In genomic region chr18:48826806-48827205, GRCh38 we compare ENCODE assay signal across 15 cellular contexts.
DNase-seq lines count a peak whose midpoint lies in the region; ATAC-seq and TF ChIP-seq lines count a peak whose summit lies in the region.
"Had no signal": no experiment of that assay in that cellular context is flagged by ENCODE, and none has a peak within 500 bp of the region (broad histone marks: within the 10 kb centered on the region; RNA-seq: fewer than 3 reads in every experiment).

No MANE protein-coding gene starts in this region.

- no peak overlapping the region for H3K4me3 Mint-ChIP-seq in natural killer cell
- H3K4me3 Mint-ChIP-seq in activated CD4-positive, alpha-beta memory T cell treated with anti-CD3 and anti-CD28 coated beads, Interleukin-2, amount 10 ng/mL, durations not matched to agents 7 days and 5 days: no peak overlapping the region
- H3K4me3 Mint-ChIP-seq: memory B cell had no signal

- peaks cover 34% of the 10 kb centered on the region for H3F3A ChIP-seq in SK-N-SH (replicated peaks; ENCODE audit: insufficient read depth)

- H3K36me3 Mint-ChIP-seq in natural killer cell: peaks cover 9% of the 10 kb centered on the region
- H3K36me3 Mint-ChIP-seq in activated CD4-positive, alpha-beta memory T cell treated with anti-CD3 and anti-CD28 coated beads, Interleukin-2, amount 10 ng/mL, durations not matched to agents 7 days and 5 days (ENCODE audit: low read depth): peaks cover 52% of the 10 kb centered on the region
- H3K36me3 Mint-ChIP-seq: memory B cell had no signal

- no peak overlapping the region for H3K4me2 ChIP-seq in SK-N-SH

- no peaks in the 10 kb centered on the region for H3K27me3 Mint-ChIP-seq in natural killer cell (ENCODE audit: low read depth in 2 of 2)
- H3K27me3 Mint-ChIP-seq in activated CD4-positive, alpha-beta memory T cell treated with anti-CD3 and anti-CD28 coated beads, Interleukin-2, amount 10 ng/mL, durations not matched to agents 7 days and 5 days: no peaks in the 10 kb centered on the region

- TF ChIP-seq CTCF in SK-N-SH (IDR thresholded peaks at IDR 0.05) (no peak), natural killer cell (IDR thresholded peaks at IDR 0.05) (no peak), tibial artery (IDR thresholded peaks at IDR 0.05) (no peak)

- TF ChIP-seq EP300 in SK-N-SH (IDR thresholded peaks at IDR 0.05; ENCODE audit: borderline replicate concordance in 1 of 2, low read depth in 1 of 2, low read length in 1 of 2): no peak

- peaks cover 38 to 41% of the 10 kb centered on the region in 2 experiments for H3K4me1 ChIP-seq in SK-N-SH (ENCODE audit: control insufficient read depth in 1 of 2, insufficient read depth in 2 of 2, low read depth in 1 of 2, low read length in 1 of 2)
- H3K4me1 ChIP-seq in tibial artery: peaks cover 11 to 76% (median 54%) of the 10 kb centered on the region in 4 donors

- peak overlapping the region; percentile 43 to 52 for H3K27ac Mint-ChIP-seq in natural killer cell
- H3K27ac Mint-ChIP-seq in activated CD4-positive, alpha-beta memory T cell treated with anti-CD3 and anti-CD28 coated beads, Interleukin-2, amount 10 ng/mL, durations not matched to agents 7 days and 5 days: no peak overlapping the region
- H3K27ac Mint-ChIP-seq: memory B cell had no signal

- no peak overlapping the region for H2AFZ ChIP-seq in SK-N-SH (ENCODE audit: low read depth)

- TF ChIP-seq RAD21 in SK-N-SH (IDR thresholded peaks at IDR 0.05; ENCODE audit: low read length): no peak

- CTCF ChIA-PET in SK-N-SH (lab: Yijun Ruan, JAX): interaction anchor here (0.6 to 1.1 kb wide), 2 partner anchors 12 to 57 kb away, joined by 3 read pairs; no protein-coding TSS in a partner anchor
- CTCF ChIA-PET in activated CD4-positive, alpha-beta memory T cell treated with anti-CD3 and anti-CD28 coated beads, Interleukin-2, amount 10 ng/mL, durations not matched to agents 7 days and 5 days (lab: Charles Lee): no interaction called here

- H3K27ac ChIP-seq in SK-N-SH (ENCODE audit: low read depth in 2 of 2, low read length in 1 of 2) (peak overlapping the region; percentile 5 to 94; a peak in 2 of 4 replicates), tibial artery (peak overlapping the region; percentile 85 to 89)
- H3K27ac ChIP-seq: 22Rv1 had no signal

- H4K20me1 ChIP-seq in SK-N-SH (ENCODE audit: insufficient read depth): no peaks in the 10 kb centered on the region

- H3K9me3 Mint-ChIP-seq in natural killer cell: no peaks in the 10 kb centered on the region
- peaks cover 6% of the 10 kb centered on the region for H3K9me3 Mint-ChIP-seq in activated CD4-positive, alpha-beta memory T cell treated with anti-CD3 and anti-CD28 coated beads, Interleukin-2, amount 10 ng/mL, durations not matched to agents 7 days and 5 days
- H3K9me3 Mint-ChIP-seq: memory B cell had no signal

- peaks cover 0 to 38% of the 10 kb centered on the region in 2 experiments for H3K36me3 ChIP-seq in SK-N-SH (replicated peaks in 1 of 2; ENCODE audit: control insufficient read depth in 1 of 2, insufficient read depth in 2 of 2, low read length in 1 of 2)
- peaks cover 0 to under 1% (median 0%) of the 10 kb centered on the region in 3 donors for H3K36me3 ChIP-seq in tibial artery

- DNase-seq in SK-N-SH (no peak), ecto neural progenitor cell (ENCODE audit: low spot score) (peak; percentile 45), natural killer cell (peak; percentile 9), tibial artery (peak; percentile 14 to 53), Kasumi-1 (lab: John Stamatoyannopoulos, UW) (no peak), AG08395 (ENCODE audit: low spot score) (no peak)
- no peak for DNase-seq in activated CD4-positive, alpha-beta memory T cell treated with anti-CD3 and anti-CD28 coated beads, Interleukin-2, amount 10 ng/mL, durations not matched to agents 7 days and 5 days
- DNase-seq: anterior cingulate cortex, GOT3, hippocampal formation, NCI-H1436 treated with DMSO at 0.1 percent for 48 hours, SHP77 treated with DMSO at 0.1 percent for 48 hours had no signal

- intact Hi-C loops in natural killer cell (cut with micrococcal nuclease) (no loop called here), tibial artery (cut with DNase I; ENCODE audit: low total_unique reads) (no loop called here)

- H3K4me3 ChIP-seq in SK-N-SH (ENCODE audit: low read depth in 2 of 2, low read length in 1 of 2) (no peak overlapping the region), tibial artery (peak overlapping the region in 1 of 2 donors; percentile 26)

- H3K79me2 ChIP-seq in SK-N-SH (ENCODE audit: insufficient read depth): peaks cover 100% of the 10 kb centered on the region

- no peaks in the 10 kb centered on the region for H3K9me2 ChIP-seq in SK-N-SH

- H3K27me3 ChIP-seq in SK-N-SH (ENCODE audit: insufficient read depth): no peaks in the 10 kb centered on the region
- H3K27me3 ChIP-seq in tibial artery: no peaks in the 10 kb centered on the region

- peaks cover 80 to 88% of the 10 kb centered on the region in 2 donors for H3K4me1 Mint-ChIP-seq in natural killer cell
- H3K4me1 Mint-ChIP-seq in activated CD4-positive, alpha-beta memory T cell treated with anti-CD3 and anti-CD28 coated beads, Interleukin-2, amount 10 ng/mL, durations not matched to agents 7 days and 5 days: peaks cover 33% of the 10 kb centered on the region

- H3K9ac ChIP-seq in SK-N-SH: no peak overlapping the region

- H3K9me3 ChIP-seq in SK-N-SH: peaks cover 6% of the 10 kb centered on the region; the same call in 1 of the 2 replicates
- no peaks in the 10 kb centered on the region for H3K9me3 ChIP-seq in tibial artery

- POLR2A ChIA-PET in SK-N-SH (lab: Yijun Ruan, JAX): interaction anchor here (0.9 kb wide), 1 partner anchor 9 kb away, joined by 3 read pairs; no protein-coding TSS in a partner anchor
- POLR2A ChIA-PET in activated CD4-positive, alpha-beta memory T cell treated with anti-CD3 and anti-CD28 coated beads, Interleukin-2, amount 10 ng/mL, durations not matched to agents 7 days and 5 days (lab: Charles Lee): interaction anchor here (1.0 to 2.3 kb wide), 2 partner anchors 13 to 29 kb away, joined by 4 to 13 read pairs; no protein-coding TSS in a partner anchor

- ATAC-seq in SK-N-SH treated with all-trans-retinoic acid at 6 μM for 48 hours (no peak), natural killer cell (no peak)

- WGBS in SK-N-SH (ENCODE audit: low lambda C conversion rate): 96% methylated on average over 8 of the region's 8 CpGs

TF ChIP-seq in SK-N-SH, 30 proteins besides CTCF, POLR2A, EP300 and RAD21 (continues in another document):
- TF ChIP-seq IRF3 (IDR thresholded peaks at IDR 0.05; ENCODE audit: low read depth, low read length) (no peak), GABPA (IDR thresholded peaks at IDR 0.05; ENCODE audit: low read depth) (no peak), PBX3 (IDR thresholded peaks at IDR 0.05) (no peak), SMC3 (IDR thresholded peaks at IDR 0.05; ENCODE audit: low read depth, low read length) (no peak), MAX (IDR thresholded peaks at IDR 0.05; ENCODE audit: low read depth) (no peak)

TF ChIP-seq in SK-N-SH treated with all-trans-retinoic acid at 6 μM for 48 hours, 23 proteins besides CTCF, POLR2A, EP300 and RAD21 (continues in another document):
- TF ChIP-seq TSHZ2 (CRISPR knock-in tag; IDR thresholded peaks at IDR 0.05) (no peak), ZC3H10 (CRISPR knock-in tag; IDR thresholded peaks at IDR 0.05) (no peak), GLIS3 (CRISPR knock-in tag; IDR thresholded peaks at IDR 0.05) (no peak), TOX (CRISPR knock-in tag; IDR thresholded peaks at IDR 0.05; ENCODE audit: borderline replicate concordance) (no peak), RARB (CRISPR knock-in tag; IDR thresholded peaks at IDR 0.05) (no peak), CSDC2 (CRISPR knock-in tag; IDR thresholded peaks at IDR 0.05) (no peak), PATZ1 (CRISPR knock-in tag; IDR thresholded peaks at IDR 0.05; ENCODE audit: borderline replicate concordance) (no peak), ARNTL (CRISPR knock-in tag; IDR thresholded peaks at IDR 0.05; ENCODE audit: borderline replicate concordance, low read depth) (no peak)

Comparison
In these comparisons a context has a peak if more than half of its experiments do, and no peak if none do; other contexts are left out.
1. DNase-seq: peak in ecto neural progenitor cell (single experiment), natural killer cell (single experiment) and tibial artery (2 of 2); none in SK-N-SH (single experiment), activated CD4-positive, alpha-beta memory T cell treated with anti-CD3 and anti-CD28 coated beads, Interleukin-2, amount 10 ng/mL, durations not matched to agents 7 days and 5 days (single experiment), Kasumi-1 (0 of 2) and AG08395 (single experiment).